In genomic region chr2:65471409-65471808, GRCh38 we compare ENCODE assay signal across 26 cellular contexts. TPM values are rescaled to one million over a fixed set of nuclear protein-coding genes. Genes with fewer than 3 reads are reported as not detected.
A peak's percentile ranks its signal among the peaks of the same experiment; 100 is the strongest.
DNase-seq lines count a peak whose midpoint lies in the region; ATAC-seq, FAIRE-seq and TF ChIP-seq lines count a peak whose summit lies in the region.
"Had no signal": no experiment of that assay in that cellular context is flagged by ENCODE, and none has a peak within 500 bp of the region (broad histone marks: within the 10 kb centered on the region; RNA-seq: fewer than 3 reads in every experiment).

No MANE protein-coding gene starts in this region.

- DNase-seq in WTC11 (ENCODE audit: low spot score) (no peak), K562 (ENCODE audit: extremely low read depth in 1 of 4, low spot score in 3 of 4) (no peak), epithelial cell of esophagus (ENCODE audit: low read depth) (peak; percentile 24), lower lobe of right lung (no peak)
- DNase-seq: 8988T; ACHN; BE2C; C1 segment of cervical spinal cord; CD4-positive, alpha-beta memory T cell; CD4-positive, CD25-positive, alpha-beta regulatory T cell; CD8-positive, alpha-beta memory T cell; COR-L47; DMS 273 treated with DMSO at 0.1 percent for 48 hours; DMS153; DMS53; DMS79; DND-41; EL; GDM1 had no signal

- TF ChIP-seq EP300 in K562 (IDR thresholded peaks at IDR 0.05; ENCODE audit: low read length), result no peak

- ATAC-seq in WTC11 (no peak), K562 (no peak), HG03432 (IDR thresholded peaks at IDR 0.05; ENCODE audit: unreplicated experiment) (no peak), lower lobe of right lung (no peak)
- ATAC-seq: GM12878 had no signal

- H3K36me3 Mint-ChIP-seq in WTC11, result no peaks in the 10 kb centered on the region
- H3K36me3 Mint-ChIP-seq: CD14-positive monocyte; CD4-positive, CD25-positive, alpha-beta regulatory T cell had no signal

- H3K9me3 ChIP-seq in K562 (replicated peaks; ENCODE audit: control insufficient read depth, insufficient read depth, low read depth, low read length), result no peaks in the 10 kb centered on the region; the same call in 1 of the 2 replicates
- no peaks in the 10 kb centered on the region for H3K9me3 ChIP-seq in lower lobe of right lung
- H3K9me3 ChIP-seq: BE2C had no signal

- H3K27me3 Mint-ChIP-seq in WTC11 (ENCODE audit: low read depth), result no peaks in the 10 kb centered on the region; the same call in 1 of the 2 replicates

- H3K4me1 ChIP-seq in K562 (replicated peaks in 1 of 2; ENCODE audit: control insufficient read depth in 2 of 2, insufficient read depth in 2 of 2, low read length in 2 of 2), result no peaks in the 10 kb centered on the region
- no peaks in the 10 kb centered on the region for H3K4me1 ChIP-seq in lower lobe of right lung

- no peak overlapping the region for H3K27ac Mint-ChIP-seq in WTC11
- H3K27ac Mint-ChIP-seq: CD14-positive monocyte; CD4-positive, alpha-beta memory T cell; CD4-positive, CD25-positive, alpha-beta regulatory T cell; CD8-positive, alpha-beta memory T cell had no signal

- no peak for FAIRE-seq in K562 (lab: Jason Lieb, UNC)
- FAIRE-seq: A204.1, GM12878, GM12892, GM18507 had no signal

- TF ChIP-seq CTCF in WTC11 (IDR thresholded peaks at IDR 0.05) (no peak), K562 (IDR thresholded peaks at IDR 0.05 in 2 of 3, conservative IDR thresholded peaks at IDR 0.05 in 1 of 3; ENCODE audit: insufficient read depth in 2 of 3, low read depth in 1 of 3, low read length in 3 of 3) (no peak), epithelial cell of esophagus (IDR thresholded peaks at IDR 0.05; ENCODE audit: insufficient read depth, low read depth, low read length, missing control alignments) (no peak), lower lobe of right lung (IDR thresholded peaks at IDR 0.05) (no peak)

- H3K9me1 ChIP-seq in K562 (ENCODE audit: control insufficient read depth, insufficient read depth, low read length), result no peaks in the 10 kb centered on the region

- H3K4me3 ChIP-seq in K562, result no peak overlapping the region
- no peak overlapping the region for H3K4me3 ChIP-seq in epithelial cell of esophagus (ENCODE audit: low read length)
- H3K4me3 ChIP-seq in lower lobe of right lung, result no peak overlapping the region
- H3K4me3 ChIP-seq: BLaER1, GM12878 had no signal

- TF ChIP-seq POLR2A in K562 (conservative IDR thresholded peaks at IDR 0.05), result no peak

- WGBS in K562 (ENCODE audit: insufficient coverage, low coverage, missing lambda C conversion rate), result 52% methylated on average over 3 of the region's 3 CpGs

- in situ Hi-C loops in K562 (cut with MboI), result no loop called here

- no peak for TF ChIP-seq RAD21 in K562 (CRISPR knock-in tag; conservative IDR thresholded peaks at IDR 0.05 in 1 of 2, IDR thresholded peaks at IDR 0.05 in 1 of 2)

- H3K36me3 ChIP-seq in K562 (ENCODE audit: control insufficient read depth, insufficient read depth, low read length), result no peaks in the 10 kb centered on the region
- H3K36me3 ChIP-seq in lower lobe of right lung, result no peaks in the 10 kb centered on the region
- H3K36me3 ChIP-seq: BE2C, BLaER1 had no signal

- H3K4me1 Mint-ChIP-seq in WTC11, result no peaks in the 10 kb centered on the region
- H3K4me1 Mint-ChIP-seq: CD8-positive, alpha-beta memory T cell had no signal

- no peaks in the 10 kb centered on the region for H3K9me3 Mint-ChIP-seq in WTC11

- H4K20me1 ChIP-seq in K562 (replicated peaks; ENCODE audit: control insufficient read depth, insufficient read depth, low read length), result no peaks in the 10 kb centered on the region
- H4K20me1 ChIP-seq: BLaER1 had no signal

- H3K4me2 ChIP-seq in K562 (ENCODE audit: insufficient read depth, low read length), result no peak overlapping the region
- H3K4me2 ChIP-seq: BLaER1 had no signal

- BruUV-seq in K562 (replicated peaks; lab: Mats Ljungman, UMichigan), result no TSS peak

- H3K27ac ChIP-seq in K562 (ENCODE audit: extremely low read depth, low read depth, low read length), result no peak overlapping the region
- H3K27ac ChIP-seq in lower lobe of right lung, result no peak overlapping the region
- H3K27ac ChIP-seq: BLaER1 had no signal

- POLR2A ChIA-PET in WTC11 (lab: Charles Lee) (no interaction called here), K562 (lab: Yijun Ruan, JAX) (interaction anchor here (0.9 kb wide), 1 partner anchor 19 kb away, joined by 4 read pairs; no protein-coding TSS in a partner anchor)

- intact Hi-C loops in K562 (cut with micrococcal nuclease) (no loop called here), lower lobe of right lung (cut with DNase I) (no loop called here)

- H3K9ac ChIP-seq in K562 (ENCODE audit: insufficient read depth in 1 of 2, low read depth in 2 of 2, low read length in 2 of 2), result no peak overlapping the region
- H3K9ac ChIP-seq: BLaER1 had no signal

- H2AFZ ChIP-seq in K562 (ENCODE audit: low read depth, low read length), result no peak overlapping the region

- H3K27me3 ChIP-seq in K562 (ENCODE audit: control insufficient read depth in 2 of 2, insufficient read depth in 2 of 2, low read length in 2 of 2) (no peaks in the 10 kb centered on the region), lower lobe of right lung (ENCODE audit: low read depth) (no peaks in the 10 kb centered on the region)
- H3K27me3 ChIP-seq: BE2C, BLaER1 had no signal

- no peaks in the 10 kb centered on the region for H3K79me2 ChIP-seq in K562 (ENCODE audit: control insufficient read depth, insufficient read depth, low read length)

- H3K4me3 Mint-ChIP-seq in WTC11, result no peak overlapping the region
- H3K4me3 Mint-ChIP-seq: CD14-positive monocyte; CD4-positive, alpha-beta memory T cell; CD4-positive, CD25-positive, alpha-beta regulatory T cell; CD8-positive, alpha-beta memory T cell had no signal

- CTCF ChIA-PET in WTC11 (lab: Charles Lee) (no interaction called here), K562 (lab: Yijun Ruan, JAX; ENCODE audit: low intra/inter-chr PET ratio) (no interaction called here)

TF ChIP-seq in WTC11, 78 proteins besides CTCF, POLR2A, EP300 and RAD21:
- no peak for TF ChIP-seq ZBTB21 (CRISPR knock-in tag; IDR thresholded peaks at IDR 0.05; ENCODE audit: borderline replicate concordance)
- 0 out of 2 replicates have a peak, but pooled peaks have one; percentile 17 for TF ChIP-seq ZNF121 (CRISPR knock-in tag; IDR thresholded peaks at IDR 0.05)

TF ChIP-seq in K562, 482 proteins besides CTCF, POLR2A, EP300 and RAD21:
- TF ChIP-seq HMG20A (CRISPR knock-in tag; conservative IDR thresholded peaks at IDR 0.05) (no peak), ZNF121 (CRISPR knock-in tag; conservative IDR thresholded peaks at IDR 0.05) (peak; percentile 56)
TF ChIP-seq in K562: peak in this region for 1.

RNA-seq across cellular contexts. Expression of gene SPRED2, which starts 39.0 kb away (rescaled TPM):
- total RNA-seq in WTC11 (2021) (26.4 to 34.1 TPM (median 32.7 TPM) in 3 replicates), K562 (2014; rRNA removed) (7.8 and 9.5 TPM in 2 replicates), K562 (2014; rRNA removed; fragmentation: Illumina TruSeq; extraction: Trizol) (14.1 and 14.8 TPM in 2 replicates), K562 (2015; rRNA removed; fragmentation: Illumina TruSeq; extraction: Trizol) (10.2 and 10.7 TPM in 2 replicates), K562 (2021) (42.6 and 50.8 TPM in 2 replicates), lower lobe of right lung (43.9 TPM)
- total RNA-seq in K562 (2011; cell fraction: chromatin; rRNA removed; ENCODE audit: low replicate concordance), result 32.9 and 55.4 TPM in 2 replicates
- 16.8 and 20.1 TPM in 2 replicates for total RNA-seq in K562 (2011; cell fraction: nucleolus; rRNA removed)
- 32.7 and 48.2 TPM in 2 replicates for total RNA-seq in K562 (2011; cell fraction: nucleoplasm; rRNA removed)
- polyA plus RNA-seq in K562 (2011; rRNA removed) (15.3 and 16.5 TPM in 2 replicates), K562 (2014; fragmentation: Illumina TruSeq; extraction: Trizol) (40.9 and 42.6 TPM in 2 replicates), K562 (2014; fragmentation: Nextera tagmentation; extraction: Ambion mirVana) (1 to 10 TPM; 4.6 to 6.4 TPM), K562 (2014; rRNA removed) (17.9 and 21.2 TPM in 2 replicates)
- 18.1 and 23.5 TPM in 2 replicates for polyA plus RNA-seq in K562 (2011; cell fraction: cytosol; rRNA removed)
- 20.4 and 30.3 TPM in 2 replicates for polyA plus RNA-seq in K562 (2011; cell fraction: nucleus; rRNA removed)
- 22.1 and 26.6 TPM in 2 replicates for polyA plus RNA-seq in K562 (2012)
- 16.7 and 18.3 TPM in 2 replicates for polyA minus RNA-seq in K562 (2011; rRNA and poly(A)+ RNA removed)
- polyA minus RNA-seq in K562 (2011; cell fraction: cytosol; rRNA and poly(A)+ RNA removed), result 22.5 and 22.8 TPM in 2 replicates
- polyA minus RNA-seq in K562 (2011; cell fraction: nucleus; rRNA and poly(A)+ RNA removed), result 6.9 and 9.3 TPM in 2 replicates

Comparison
In these comparisons a context has a peak if more than half of its experiments do, and no peak if none do; other contexts are left out.
1. Of the 49 proteins assayed by ChIP-seq in both K562 and WTC11: peak only in K562: none; only in WTC11: none; in both: ZNF121; in neither: 48.